In genomic region chr17:72489273-72489641, GRCh38 we compare ENCODE assay signal across 1 cellular context.
TF ChIP-seq lines count a peak whose summit lies in the region.

No MANE protein-coding gene starts in this region.

TF ChIP-seq in HepG2, 621 proteins besides CTCF, POLR2A, EP300 and RAD21 (continued from another document):
- TF ChIP-seq ZBTB40 (IDR thresholded peaks at IDR 0.05) (no peak), ZBTB40 (CRISPR knock-in tag; IDR thresholded peaks at IDR 0.05) (no peak), FOXP4 (CRISPR knock-in tag; IDR thresholded peaks at IDR 0.05) (no peak), MNT (IDR thresholded peaks at IDR 0.05) (no peak), GMEB1 (CRISPR knock-in tag; IDR thresholded peaks at IDR 0.05; ENCODE audit: borderline replicate concordance) (no peak), SRSF4 (IDR thresholded peaks at IDR 0.05; ENCODE audit: low read depth, low read length, poor library complexity, severe bottlenecking) (no peak), HNRNPUL1 (IDR thresholded peaks at IDR 0.05; ENCODE audit: low read depth, low read length) (no peak), HNF1A (IDR thresholded peaks at IDR 0.05; ENCODE audit: low read depth) (no peak), HNF1A (CRISPR knock-in tag; IDR thresholded peaks at IDR 0.05; ENCODE audit: borderline replicate concordance) (no peak), SNAPC5 (CRISPR knock-in tag; IDR thresholded peaks at IDR 0.05; ENCODE audit: borderline replicate concordance) (no peak), ZFP90 (CRISPR knock-in tag; IDR thresholded peaks at IDR 0.05; ENCODE audit: borderline replicate concordance) (no peak), PREB (CRISPR knock-in tag; IDR thresholded peaks at IDR 0.05) (no peak), TRIM22 (IDR thresholded peaks at IDR 0.05) (no peak), ZNF570 (CRISPR knock-in tag; IDR thresholded peaks at IDR 0.05; ENCODE audit: borderline replicate concordance) (no peak), ZNF569 (CRISPR knock-in tag; IDR thresholded peaks at IDR 0.05; ENCODE audit: borderline replicate concordance) (no peak), KLF15 (CRISPR knock-in tag; IDR thresholded peaks at IDR 0.05; ENCODE audit: borderline replicate concordance) (no peak), HOXA5 (CRISPR knock-in tag; IDR thresholded peaks at IDR 0.05) (no peak), ZNF512 (CRISPR knock-in tag; IDR thresholded peaks at IDR 0.05) (no peak), ZNF740 (CRISPR knock-in tag; IDR thresholded peaks at IDR 0.05) (no peak), ZBTB7B (CRISPR knock-in tag; IDR thresholded peaks at IDR 0.05) (no peak), SP5 (CRISPR knock-in tag; IDR thresholded peaks at IDR 0.05; ENCODE audit: borderline replicate concordance, low read depth) (no peak), ZEB1 (IDR thresholded peaks at IDR 0.05; ENCODE audit: insufficient replicate concordance, low read depth) (no peak), PCBP1 (IDR thresholded peaks at IDR 0.05; ENCODE audit: borderline replicate concordance, low read depth, low read length) (no peak), ZNF772 (CRISPR knock-in tag; IDR thresholded peaks at IDR 0.05) (no peak), BCL3 (CRISPR knock-in tag; IDR thresholded peaks at IDR 0.05) (no peak), ZNF660 (CRISPR knock-in tag; IDR thresholded peaks at IDR 0.05; ENCODE audit: borderline replicate concordance, low read depth) (no peak)
